ENCODE assay signal across 16 cellular contexts in the genomic region with DNA sequence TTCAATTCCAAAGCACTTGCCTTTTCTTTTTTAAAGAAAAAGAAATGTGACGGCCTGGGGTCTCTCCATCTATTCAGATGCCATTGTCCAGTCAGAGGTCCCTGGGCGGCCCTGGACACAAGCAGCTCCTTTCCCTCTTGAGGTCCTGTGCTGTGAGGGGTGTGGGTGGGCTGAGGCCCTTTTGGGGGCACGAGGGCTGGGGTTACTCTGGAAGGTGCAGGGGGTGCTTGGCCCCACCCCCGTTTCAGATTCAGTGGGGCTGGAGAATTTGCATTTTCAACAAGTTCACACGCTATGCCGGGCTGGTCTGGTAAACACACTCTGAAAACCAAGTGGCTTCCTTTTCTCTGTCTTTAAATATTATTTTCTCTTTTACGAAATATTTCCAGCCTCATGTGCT.
A peak's percentile ranks its signal among the peaks of the same experiment; 100 is the strongest.
DNase-seq lines count a peak whose midpoint lies in the region; ATAC-seq and TF ChIP-seq lines count a peak whose summit lies in the region.
"Had no signal": no experiment of that assay in that cellular context is flagged by ENCODE, and none has a peak within 500 bp of the region (broad histone marks: within the 10 kb centered on the region; RNA-seq: fewer than 3 reads in every experiment).

No MANE protein-coding gene starts in this region.

- CTCF ChIA-PET in OCI-LY7 (lab: Charles Lee; ENCODE audit: unreplicated experiment), result no interaction called here

- H3K9me3 ChIP-seq in OCI-LY7 (ENCODE audit: low read length), result no peaks in the 10 kb centered on the region
- H3K9me3 ChIP-seq: Caco-2 had no signal

- H3K36me3 Mint-ChIP-seq in type B pancreatic cell, result no peaks in the 10 kb centered on the region
- H3K36me3 Mint-ChIP-seq: activated CD8-positive, alpha-beta memory T cell treated with anti-CD3 and anti-CD28 coated beads, Interleukin-2, amount 10 ng/mL, durations not matched to agents 7 days and 5 days had no signal

- DNase-seq in Right ventricle myocardium inferior (ENCODE audit: missing footprints) (peak; percentile 16), left cardiac atrium (no peak), type B pancreatic cell (ENCODE audit: extremely low spot score, unreplicated experiment) (no peak), OCI-LY7 (ENCODE audit: low spot score) (no peak)
- DNase-seq in activated CD4-positive, alpha-beta T cell treated with anti-CD3 and anti-CD28 coated beads for 48 hours, result no peak
- DNase-seq: activated CD8-positive, alpha-beta memory T cell treated with anti-CD3 and anti-CD28 coated beads, Interleukin-2, amount 10 ng/mL, durations not matched to agents 7 days and 5 days; Caco-2; GOT3; NCI-H1048; RPMI8226 had no signal

- no peak overlapping the region for H3K4me3 Mint-ChIP-seq in type B pancreatic cell
- H3K4me3 Mint-ChIP-seq: activated CD8-positive, alpha-beta memory T cell treated with anti-CD3 and anti-CD28 coated beads, Interleukin-2, amount 10 ng/mL, durations not matched to agents 7 days and 5 days had no signal

- no peaks in the 10 kb centered on the region for H4K20me1 ChIP-seq in OCI-LY7 (ENCODE audit: insufficient read depth, low read length)

- POLR2A ChIA-PET in OCI-LY7 (lab: Charles Lee), result interaction anchor here (0.5 kb wide), 1 partner anchor 1270 kb away, joined by 3 read pairs; no protein-coding TSS in a partner anchor

- H3K4me1 ChIP-seq in OCI-LY7 (ENCODE audit: insufficient read depth, low read length, poor library complexity, severe bottlenecking), result no peaks in the 10 kb centered on the region
- H3K4me1 ChIP-seq: Caco-2 had no signal

- no peaks in the 10 kb centered on the region for H3K9me3 Mint-ChIP-seq in type B pancreatic cell

- H3K27ac ChIP-seq in OCI-LY7 (ENCODE audit: low read depth, low read length, poor library complexity, severe bottlenecking), result no peak overlapping the region
- H3K27ac ChIP-seq: 22Rv1, dorsolateral prefrontal cortex had no signal

- ATAC-seq in Right ventricle myocardium inferior (no peak), left cardiac atrium (no peak), HG02571 (IDR thresholded peaks at IDR 0.05; ENCODE audit: unreplicated experiment) (peak; percentile 50), HG03565 (IDR thresholded peaks at IDR 0.05; ENCODE audit: unreplicated experiment) (peak; percentile 47), HG03457 (IDR thresholded peaks at IDR 0.05; ENCODE audit: unreplicated experiment) (no peak)
- ATAC-seq: activated CD8-positive, alpha-beta memory T cell treated with anti-CD3 and anti-CD28 coated beads, Interleukin-2, amount 10 ng/mL, durations not matched to agents 7 days and 5 days; right cardiac atrium had no signal

- H3K9me2 ChIP-seq in OCI-LY7 (ENCODE audit: insufficient read depth, low read length), result no peaks in the 10 kb centered on the region

- no peaks in the 10 kb centered on the region for H3K36me3 ChIP-seq in OCI-LY7 (ENCODE audit: insufficient read depth, low read length)

- no peaks in the 10 kb centered on the region for H3K79me2 ChIP-seq in OCI-LY7 (ENCODE audit: insufficient read depth, low read depth, low read length)

- intact Hi-C loops in Right ventricle myocardium inferior (cut with DNase I), result no loop called here
- intact Hi-C loops in left cardiac atrium (cut with DNase I), result no loop called here
- intact Hi-C loops in OCI-LY7 (cut with micrococcal nuclease; ENCODE audit: unreplicated experiment), result no loop called here

- peaks cover 12% of the 10 kb centered on the region for H3K27me3 Mint-ChIP-seq in type B pancreatic cell
- H3K27me3 Mint-ChIP-seq: activated CD8-positive, alpha-beta memory T cell treated with anti-CD3 and anti-CD28 coated beads, Interleukin-2, amount 10 ng/mL, durations not matched to agents 7 days and 5 days had no signal

- no peak overlapping the region for H2AFZ ChIP-seq in OCI-LY7 (ENCODE audit: low read length)

- no peak overlapping the region for H3K27ac Mint-ChIP-seq in type B pancreatic cell
- H3K27ac Mint-ChIP-seq: activated CD8-positive, alpha-beta memory T cell treated with anti-CD3 and anti-CD28 coated beads, Interleukin-2, amount 10 ng/mL, durations not matched to agents 7 days and 5 days had no signal

- H3K4me2 ChIP-seq in OCI-LY7 (ENCODE audit: low read length), result no peak overlapping the region

- no peak for TF ChIP-seq CTCF in type B pancreatic cell (conservative IDR thresholded peaks at IDR 0.05)
- no peak for TF ChIP-seq CTCF in OCI-LY7 (conservative IDR thresholded peaks at IDR 0.05; ENCODE audit: low read length)

- no peak overlapping the region for H3K4me3 ChIP-seq in OCI-LY7 (ENCODE audit: low read depth, low read length, poor library complexity, severe bottlenecking)
- H3K4me3 ChIP-seq: dorsolateral prefrontal cortex had no signal

- BruUV-seq in OCI-LY7 (replicated peaks; lab: Mats Ljungman, UMichigan), result no TSS peak

- H3K4me1 Mint-ChIP-seq in type B pancreatic cell (ENCODE audit: unreplicated experiment), result peaks cover 33% of the 10 kb centered on the region
- H3K4me1 Mint-ChIP-seq: activated CD8-positive, alpha-beta memory T cell treated with anti-CD3 and anti-CD28 coated beads, Interleukin-2, amount 10 ng/mL, durations not matched to agents 7 days and 5 days had no signal

Comparison
In these comparisons a context has a peak if more than half of its experiments do, and no peak if none do; other contexts are left out.
1. ATAC-seq: peak in HG02571 (single experiment) and HG03565 (single experiment); none in Right ventricle myocardium inferior (single experiment), left cardiac atrium (0 of 2) and HG03457 (single experiment).